ENCODE assay signal across 6 cellular contexts in the genomic region with DNA sequence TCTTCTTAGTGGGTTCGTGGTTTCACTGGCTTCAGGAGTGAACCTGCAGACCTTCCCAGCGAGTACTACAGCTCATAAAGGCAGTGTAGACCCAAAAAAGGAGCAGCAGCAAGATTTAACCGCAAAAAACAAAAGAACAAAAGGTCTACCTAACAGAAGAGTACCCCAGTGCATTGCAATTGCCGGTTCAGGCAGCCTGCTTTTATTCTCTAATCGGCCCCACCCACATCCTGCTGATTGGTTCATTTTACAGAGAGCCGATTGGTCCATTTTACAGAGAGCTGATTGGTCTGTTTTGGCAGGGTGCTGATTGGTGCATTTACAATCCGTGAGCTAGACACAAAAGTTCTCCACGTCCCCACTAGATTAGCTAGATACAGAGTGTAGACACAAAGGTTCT. TPM values are rescaled to one million over a fixed set of nuclear protein-coding genes. Genes with fewer than 3 reads are reported as not detected.
A peak's percentile ranks its signal among the peaks of the same experiment; 100 is the strongest.
DNase-seq lines count a peak whose midpoint lies in the region; ATAC-seq lines count a peak whose summit lies in the region.

No MANE protein-coding gene starts in this region.

- peaks cover 2 to 9% of the 10 kb centered on the region in 2 donors for H3K36me3 Mint-ChIP-seq in activated T-cell treated with anti-CD3 and anti-CD28 coated beads, Interleukin-2, amount 50 U/mL, for 72 hours (ENCODE audit: insufficient read depth in 2 of 2)

- no peaks in the 10 kb centered on the region for H3K27me3 Mint-ChIP-seq in activated T-cell treated with anti-CD3 and anti-CD28 coated beads, Interleukin-2, amount 50 U/mL, for 72 hours (ENCODE audit: low read depth)

- H3K4me1 Mint-ChIP-seq in activated T-cell treated with anti-CD3 and anti-CD28 coated beads, Interleukin-2, amount 50 U/mL, for 72 hours (ENCODE audit: low read depth), result peaks cover 67% of the 10 kb centered on the region

- DNase-seq in activated CD4-positive, CD25-positive, alpha-beta regulatory T cell treated with anti-CD3 and anti-CD28 coated beads, Interleukin-2, amount 50 U/mL, for 72 hours, result peak; percentile 53
- DNase-seq in activated T-cell treated with anti-CD3 and anti-CD28 coated beads, Interleukin-2, amount 50 U/mL, for 72 hours, result peak; percentile 70 to 77
- DNase-seq in stimulated activated naive CD4-positive, alpha-beta T cell treated with Interleukin-2 at 50 U/mL for 16 hours (lab: John Stamatoyannopoulos, UW), result peak; percentile 38
- no peak for DNase-seq in dermis blood vessel endothelial cell

- no peak for ATAC-seq in activated CD4-positive, CD25-positive, alpha-beta regulatory T cell treated with anti-CD3 and anti-CD28 coated beads, Interleukin-2, amount 50 U/mL, for 24 hours
- no peak for ATAC-seq in activated T-cell treated with anti-CD3 and anti-CD28 coated beads, Interleukin-2, amount 50 U/mL, for 72 hours (replicated peaks in 1 of 2)
- no peak for ATAC-seq in HG03460 (IDR thresholded peaks at IDR 0.05; ENCODE audit: unreplicated experiment)

- H3K4me3 Mint-ChIP-seq in activated T-cell treated with anti-CD3 and anti-CD28 coated beads, Interleukin-2, amount 50 U/mL, for 72 hours, result peak overlapping the region; percentile 56 to 58

- H3K9me3 Mint-ChIP-seq in activated T-cell treated with anti-CD3 and anti-CD28 coated beads, Interleukin-2, amount 50 U/mL, for 72 hours, result no peaks in the 10 kb centered on the region

- H3K27ac Mint-ChIP-seq in activated T-cell treated with anti-CD3 and anti-CD28 coated beads, Interleukin-2, amount 50 U/mL, for 72 hours, result no peak overlapping the region

RNA-seq across cellular contexts. Expression of a gene that starts 2.0 kb away (rescaled TPM):
- total RNA-seq in activated T-cell treated with anti-CD3 and anti-CD28 coated beads, Interleukin-2, amount 50 U/mL, for 72 hours, result 100 to 1,000 TPM; 216 to 258 TPM
- 6.6 and 9.6 TPM in 2 replicates for total RNA-seq in dermis blood vessel endothelial cell

RNA-seq across cellular contexts. Expression of a gene that starts 4.5 kb away (rescaled TPM):
- 100 to 1,000 TPM in 1 of 2 donors, 10 to 100 TPM in 1; 93.8 to 113 TPM for total RNA-seq in activated T-cell treated with anti-CD3 and anti-CD28 coated beads, Interleukin-2, amount 50 U/mL, for 72 hours
- 33.5 and 64.0 TPM in 2 replicates for total RNA-seq in dermis blood vessel endothelial cell

RNA-seq across cellular contexts. Expression of a gene that starts 22.8 kb away (rescaled TPM):
- total RNA-seq in activated T-cell treated with anti-CD3 and anti-CD28 coated beads, Interleukin-2, amount 50 U/mL, for 72 hours, result 10 to 100 TPM in 1 of 2 donors, 1 to 10 TPM in 1; 9.9 to 14.0 TPM
- total RNA-seq in dermis blood vessel endothelial cell, result 12.1 TPM in 2 replicates

RNA-seq across cellular contexts. Expression of a gene that starts 31.2 kb away (rescaled TPM):
- total RNA-seq in activated T-cell treated with anti-CD3 and anti-CD28 coated beads, Interleukin-2, amount 50 U/mL, for 72 hours, result under 1 TPM in 1 of 2 donors, not detected in 1; 0.17 TPM
- 0.05 TPM in 1 of 2 replicates, not detected in the other for total RNA-seq in dermis blood vessel endothelial cell

RNA-seq across cellular contexts. Expression of a gene that starts 31.3 kb away (rescaled TPM):
- 1 to 10 TPM; 2.2 to 4.3 TPM for total RNA-seq in activated T-cell treated with anti-CD3 and anti-CD28 coated beads, Interleukin-2, amount 50 U/mL, for 72 hours
- total RNA-seq in dermis blood vessel endothelial cell, result 1.5 and 2.2 TPM in 2 replicates

Comparison
In these comparisons a context has a peak if more than half of its experiments do, and no peak if none do; other contexts are left out.
1. RNA of a gene that starts 2.0 kb away (total RNA-seq): 216 to 258 TPM in activated T-cell treated with anti-CD3 and anti-CD28 coated beads, Interleukin-2, amount 50 U/mL, for 72 hours; 6.6 to 9.6 TPM in dermis blood vessel endothelial cell; every median in the first group is over 10 times any median in the second.